ENCODE assay signal across 6 cellular contexts in genomic region chr4:69296356-69296755, GRCh38. TPM values are rescaled to one million over a fixed set of nuclear protein-coding genes. Genes with fewer than 3 reads are reported as not detected.
"Had no signal": no experiment of that assay in that cellular context is flagged by ENCODE, and none has a peak within 500 bp of the region (broad histone marks: within the 10 kb centered on the region; RNA-seq: fewer than 3 reads in every experiment).

No MANE protein-coding gene starts in this region.

RNA-seq across cellular contexts. Expression of gene UGT2B28, which starts 16.1 kb away (rescaled TPM):
- total RNA-seq: HepG2, HT-29, HT1080, IMR-90, K562 had no signal
- polyA plus RNA-seq: HepG2, IgD-negative memory B cell, IMR-90, K562 had no signal
